ENCODE assay signal across 13 cellular contexts in genomic region chr1:230281531-230281930, GRCh38.
DNase-seq lines count a peak whose midpoint lies in the region; ATAC-seq, FAIRE-seq and TF ChIP-seq lines count a peak whose summit lies in the region.
"Had no signal": no experiment of that assay in that cellular context is flagged by ENCODE, and none has a peak within 500 bp of the region (broad histone marks: within the 10 kb centered on the region; RNA-seq: fewer than 3 reads in every experiment).

No MANE protein-coding gene starts in this region.

- ATAC-seq in CD4-positive, alpha-beta T cell (ENCODE audit: poor library complexity), result no peak
- ATAC-seq in K562 (no peak), GM18505 (IDR thresholded peaks at IDR 0.05; ENCODE audit: unreplicated experiment) (no peak)
- ATAC-seq: Panc1 had no signal

- CTCF ChIA-PET in CD4-positive, alpha-beta T cell (lab: Charles Lee), result interaction anchor here (0.6 kb wide), 1 partner anchor 1951 kb away, joined by 3 read pairs; no protein-coding TSS in a partner anchor
- CTCF ChIA-PET in K562 (lab: Yijun Ruan, JAX; ENCODE audit: low intra/inter-chr PET ratio), result no interaction called here

- H3K9ac ChIP-seq in K562 (ENCODE audit: insufficient read depth in 1 of 2, low read depth in 2 of 2, low read length in 2 of 2), result no peak overlapping the region
- H3K9ac ChIP-seq in colonic mucosa (ENCODE audit: low read depth in 2 of 2, low read length in 2 of 2), result no peak overlapping the region
- H3K9ac ChIP-seq: parathyroid adenoma had no signal

- TF ChIP-seq RAD21 in K562 (CRISPR knock-in tag; conservative IDR thresholded peaks at IDR 0.05 in 1 of 2, IDR thresholded peaks at IDR 0.05 in 1 of 2), result no peak

- no peak overlapping the region for H3K4me2 ChIP-seq in K562 (ENCODE audit: insufficient read depth, low read length)

- WGBS in K562 (ENCODE audit: insufficient coverage, low coverage, missing lambda C conversion rate), result 70% methylated on average over 15 of the region's 19 CpGs
- 13 to 42% (median 17%) methylated on average over 19 of the region's 19 CpGs for WGBS in ovary, 3 donors

- H3K27ac Mint-ChIP-seq in CD4-positive, alpha-beta T cell, result peak overlapping the region; percentile 62

- BruUV-seq in K562 (replicated peaks; lab: Mats Ljungman, UMichigan), result no TSS peak

- intact Hi-C loops in CD4-positive, alpha-beta T cell (cut with DNase I, micrococcal nuclease), result no loop called here
- intact Hi-C loops in K562 (cut with micrococcal nuclease) (no loop called here), ovary (cut with DNase I) (no loop called here), colonic mucosa (cut with DNase I) (no loop called here)

- H3K4me1 ChIP-seq in K562 (replicated peaks in 1 of 2; ENCODE audit: control insufficient read depth in 2 of 2, insufficient read depth in 2 of 2, low read length in 2 of 2), result peaks cover 0 to 20% of the 10 kb centered on the region in 2 experiments; a peak in 2 of 5 replicates
- peaks cover 2% of the 10 kb centered on the region for H3K4me1 ChIP-seq in ovary (ENCODE audit: insufficient read depth)
- peaks cover 5% of the 10 kb centered on the region for H3K4me1 ChIP-seq in colonic mucosa
- H3K4me1 ChIP-seq: BE2C, parathyroid adenoma had no signal

- peaks cover 36% of the 10 kb centered on the region for H3K4me1 Mint-ChIP-seq in CD4-positive, alpha-beta T cell (ENCODE audit: low read depth)

- H3K36me3 Mint-ChIP-seq in CD4-positive, alpha-beta T cell (ENCODE audit: low read depth), result peaks cover 21% of the 10 kb centered on the region

- H3K9me3 Mint-ChIP-seq in CD4-positive, alpha-beta T cell, result no peaks in the 10 kb centered on the region

- FAIRE-seq in K562 (lab: Jason Lieb, UNC), result peak; percentile 40

- H3K9me1 ChIP-seq in K562 (ENCODE audit: control insufficient read depth, insufficient read depth, low read length), result peaks cover 4% of the 10 kb centered on the region

- H3K4me3 ChIP-seq in K562 (no peak overlapping the region), ovary (no peak overlapping the region), colonic mucosa (no peak overlapping the region)

- no peak overlapping the region for H2AFZ ChIP-seq in K562 (ENCODE audit: low read depth, low read length)
- H2AFZ ChIP-seq: parathyroid adenoma had no signal

- in situ Hi-C loops in KBM-7 (cut with MboI; ENCODE audit: low pct_unique_long_range_greater_than_20kb, low sequenced_read_pairs), result no loop called here
- in situ Hi-C loops in K562 (cut with MboI), result no loop called here

- no peak for TF ChIP-seq CTCF in CD4-positive, alpha-beta T cell (IDR thresholded peaks at IDR 0.05)
- TF ChIP-seq CTCF in K562 (IDR thresholded peaks at IDR 0.05 in 2 of 3, conservative IDR thresholded peaks at IDR 0.05 in 1 of 3; ENCODE audit: insufficient read depth in 2 of 3, low read depth in 1 of 3, low read length in 3 of 3) (no peak), ovary (IDR thresholded peaks at IDR 0.05) (no peak), colonic mucosa (IDR thresholded peaks at IDR 0.05) (no peak)

- no peaks in the 10 kb centered on the region for H3K27me3 Mint-ChIP-seq in CD4-positive, alpha-beta T cell

- H3K4me3 Mint-ChIP-seq in CD4-positive, alpha-beta T cell, result no peak overlapping the region

- no peaks in the 10 kb centered on the region for H3K27me3 ChIP-seq in CD4-positive, alpha-beta T cell (ENCODE audit: control insufficient read depth, insufficient read depth, low read length)
- H3K27me3 ChIP-seq in K562 (ENCODE audit: control insufficient read depth in 2 of 2, insufficient read depth in 2 of 2, low read length in 2 of 2) (peaks cover 0 to 7% of the 10 kb centered on the region in 2 experiments; a peak in 2 of 5 replicates), ovary (no peaks in the 10 kb centered on the region), colonic mucosa (no peaks in the 10 kb centered on the region)
- H3K27me3 ChIP-seq: BE2C had no signal

- no peaks in the 10 kb centered on the region for H3K79me2 ChIP-seq in K562 (ENCODE audit: control insufficient read depth, insufficient read depth, low read length)
- H3K79me2 ChIP-seq: parathyroid adenoma had no signal

- no peak for TF ChIP-seq POLR2A in K562 (conservative IDR thresholded peaks at IDR 0.05)
- TF ChIP-seq POLR2A in ovary (IDR thresholded peaks at IDR 0.05), result no peak
- TF ChIP-seq POLR2A in GM18505 (IDR thresholded peaks at IDR 0.05; ENCODE audit: borderline replicate concordance, extremely low read depth, insufficient read depth, insufficient read length), result no peak

- POLR2A ChIA-PET in CD4-positive, alpha-beta T cell (lab: Charles Lee), result no interaction called here
- POLR2A ChIA-PET in K562 (lab: Yijun Ruan, JAX), result no interaction called here

- H3K27ac ChIP-seq in CD4-positive, alpha-beta T cell (ENCODE audit: low read depth, low read length), result no peak overlapping the region
- H3K27ac ChIP-seq in K562 (ENCODE audit: extremely low read depth, low read depth, low read length) (no peak overlapping the region), ovary (no peak overlapping the region), colonic mucosa (no peak overlapping the region)
- H3K27ac ChIP-seq: parathyroid adenoma had no signal

- no peak for TF ChIP-seq EP300 in K562 (IDR thresholded peaks at IDR 0.05; ENCODE audit: low read length)
- TF ChIP-seq EP300 in ovary (IDR thresholded peaks at IDR 0.05), result no peak

- no peaks in the 10 kb centered on the region for H3K9me3 ChIP-seq in CD4-positive, alpha-beta T cell (ENCODE audit: control insufficient read depth, low read length)
- no peaks in the 10 kb centered on the region for H3K9me3 ChIP-seq in K562 (replicated peaks; ENCODE audit: control insufficient read depth, insufficient read depth, low read depth, low read length)
- H3K9me3 ChIP-seq in ovary, result no peaks in the 10 kb centered on the region
- no peaks in the 10 kb centered on the region for H3K9me3 ChIP-seq in colonic mucosa
- H3K9me3 ChIP-seq: BE2C had no signal

- peak in 1 of 10 experiments; percentile 30 for DNase-seq in CD4-positive, alpha-beta T cell
- DNase-seq in KBM-7, result peak; percentile 59
- DNase-seq in K562 (ENCODE audit: extremely low read depth in 1 of 4, low spot score in 3 of 4), result no peak
- peak in 4 of 5 donors; percentile 24 to 63 (median 50) for DNase-seq in ovary
- DNase-seq in stimulated activated naive CD4-positive, alpha-beta T cell treated with Interleukin-2 at 50 U/mL for 16 hours (lab: John Stamatoyannopoulos, UW), result no peak
- DNase-seq in colonic mucosa, result no peak
- DNase-seq in H4 (ENCODE audit: low spot score), result no peak
- DNase-seq: BE2C, DMS79 treated with DMSO at 0.1 percent for 48 hours, KG1 had no signal

- peaks cover 9% of the 10 kb centered on the region for H4K20me1 ChIP-seq in K562 (replicated peaks; ENCODE audit: control insufficient read depth, insufficient read depth, low read length)

- H3K36me3 ChIP-seq in K562 (ENCODE audit: control insufficient read depth, insufficient read depth, low read length) (peaks cover 41% of the 10 kb centered on the region; the same call in 2 of the 3 replicates), ovary (no peaks in the 10 kb centered on the region), colonic mucosa (no peaks in the 10 kb centered on the region)

TF ChIP-seq in K562, 482 proteins besides CTCF, POLR2A, EP300 and RAD21:
- TF ChIP-seq POLR2G (IDR thresholded peaks at IDR 0.05; ENCODE audit: low read depth, low read length) (0 out of 2 replicates have a peak, but pooled peaks have one; percentile 19), ZBTB7A (IDR thresholded peaks at IDR 0.05; ENCODE audit: borderline replicate concordance, control insufficient read depth, low read depth, low read length) (peak; percentile 43; the same call in 1 of the 2 replicates), RBM22 (IDR thresholded peaks at IDR 0.05; ENCODE audit: low read depth, low read length, poor library complexity, severe bottlenecking) (peak; percentile 10), SIX5 (IDR thresholded peaks at IDR 0.05; ENCODE audit: borderline replicate concordance in 1 of 2, insufficient read depth in 1 of 2, low read depth in 1 of 2, low read length in 2 of 2) (no peak)

Comparison
In these comparisons a context has a peak if more than half of its experiments do, and no peak if none do; other contexts are left out.
1. DNase-seq: peak in KBM-7 (single experiment) and ovary (4 of 5); none in K562 (0 of 4), stimulated activated naive CD4-positive, alpha-beta T cell treated with Interleukin-2 at 50 U/mL for 16 hours (single experiment), colonic mucosa (single experiment) and H4 (single experiment).